8 cellular contexts compared by ENCODE assay signal in the genomic region with DNA sequence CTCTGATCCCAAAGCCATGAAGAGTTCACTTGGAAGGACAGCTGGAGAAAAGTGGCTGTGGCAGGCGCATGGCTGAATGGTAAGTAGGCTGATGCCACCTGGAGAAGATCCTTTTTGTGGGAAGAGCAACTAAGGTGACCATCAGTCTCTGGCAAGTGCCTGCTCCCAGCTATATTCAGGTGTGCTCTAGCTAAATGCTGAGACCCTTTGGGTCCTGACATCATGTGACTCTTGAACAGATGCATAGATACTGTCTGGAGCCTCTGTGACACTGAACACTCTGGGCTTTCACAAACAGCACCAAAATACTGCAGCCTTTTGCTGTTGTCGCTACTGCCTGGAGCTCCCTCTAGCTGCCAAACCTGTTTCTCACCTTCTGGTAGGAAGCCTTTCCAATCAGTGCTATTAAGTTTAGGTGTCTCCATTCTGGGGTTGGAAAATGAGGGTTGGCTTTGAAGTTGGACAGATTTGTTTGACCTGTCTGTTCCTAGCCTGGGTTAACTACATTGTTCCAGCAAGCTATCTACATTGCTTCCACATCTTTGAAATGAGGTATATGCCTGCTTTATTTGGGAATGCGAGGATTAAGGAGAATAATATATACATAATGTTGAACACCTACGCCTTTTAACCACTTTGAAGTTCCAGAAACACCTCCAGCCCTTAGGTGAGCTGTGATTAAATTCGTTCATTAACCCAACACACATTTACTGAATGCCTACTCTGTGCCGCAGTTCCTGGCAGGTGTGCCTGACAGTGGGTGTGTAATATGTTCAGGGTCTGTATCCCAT. TPM values are rescaled to one million over a fixed set of nuclear protein-coding genes. Genes with fewer than 3 reads are reported as not detected.
A peak's percentile ranks its signal among the peaks of the same experiment; 100 is the strongest.
DNase-seq lines count a peak whose midpoint lies in the region; ATAC-seq and TF ChIP-seq lines count a peak whose summit lies in the region.

No MANE protein-coding gene starts in this region.

- H3K4me3 ChIP-seq in foreskin fibroblast (ENCODE audit: low read depth in 1 of 2, low read length in 2 of 2) (no peak overlapping the region), gastrocnemius medialis (no peak overlapping the region)

- H3K27ac ChIP-seq in gastrocnemius medialis: no peak overlapping the region

- peaks cover 35% of the 10 kb centered on the region for H3K4me1 Mint-ChIP-seq in CD14-positive monocyte
- H3K4me1 Mint-ChIP-seq in activated CD4-positive, alpha-beta memory T cell treated with anti-CD3 and anti-CD28 coated beads, Interleukin-2, amount 10 ng/mL, durations not matched to agents 7 days and 5 days: peaks cover 22% of the 10 kb centered on the region

- CTCF ChIA-PET in activated CD4-positive, alpha-beta memory T cell treated with anti-CD3 and anti-CD28 coated beads, Interleukin-2, amount 10 ng/mL, durations not matched to agents 7 days and 5 days (lab: Charles Lee): interaction anchor here (0.6 to 3.3 kb wide), 14 partner anchors 10 to 620 kb away, joined by 3 to 19 read pairs (median 6); partner anchors contain the start of genes CCT7, PRADC1 and TPRKB

- peaks cover 53 to 63% (median 62%) of the 10 kb centered on the region in 3 donors for H3K27me3 Mint-ChIP-seq in CD14-positive monocyte (ENCODE audit: low read depth in 3 of 3)
- peaks cover 66% of the 10 kb centered on the region for H3K27me3 Mint-ChIP-seq in activated CD4-positive, alpha-beta memory T cell treated with anti-CD3 and anti-CD28 coated beads, Interleukin-2, amount 10 ng/mL, durations not matched to agents 7 days and 5 days

- no peaks in the 10 kb centered on the region for H3K36me3 Mint-ChIP-seq in CD14-positive monocyte
- H3K36me3 Mint-ChIP-seq in activated CD4-positive, alpha-beta memory T cell treated with anti-CD3 and anti-CD28 coated beads, Interleukin-2, amount 10 ng/mL, durations not matched to agents 7 days and 5 days (ENCODE audit: low read depth): no peaks in the 10 kb centered on the region

- POLR2A ChIA-PET in activated CD4-positive, alpha-beta memory T cell treated with anti-CD3 and anti-CD28 coated beads, Interleukin-2, amount 10 ng/mL, durations not matched to agents 7 days and 5 days (lab: Charles Lee): interaction anchor here (0.7 to 2.4 kb wide), 4 partner anchors 10 to 373 kb away, joined by 3 to 14 read pairs (median 4); partner anchors contain the start of genes CCT7, EMX1 and PRADC1

- TF ChIP-seq POLR2A in gastrocnemius medialis (IDR thresholded peaks at IDR 0.05): no peak

- intact Hi-C loops in CD14-positive monocyte (cut with micrococcal nuclease) (no loop called here), gastrocnemius medialis (cut with DNase I; ENCODE audit: low total_unique reads) (no loop called here)

- H3K9me3 ChIP-seq in gastrocnemius medialis: no peaks in the 10 kb centered on the region

- peak overlapping the region in 1 of 2 donors; percentile 87 for H3K4me3 Mint-ChIP-seq in CD14-positive monocyte
- no peak overlapping the region for H3K4me3 Mint-ChIP-seq in activated CD4-positive, alpha-beta memory T cell treated with anti-CD3 and anti-CD28 coated beads, Interleukin-2, amount 10 ng/mL, durations not matched to agents 7 days and 5 days

- no peaks in the 10 kb centered on the region for H3K4me1 ChIP-seq in gastrocnemius medialis

- ATAC-seq in GM18519 (IDR thresholded peaks at IDR 0.05; ENCODE audit: low FRiP score, unreplicated experiment) (peak; percentile 27), GM19397 (IDR thresholded peaks at IDR 0.05; ENCODE audit: unreplicated experiment) (no peak), gastrocnemius medialis (no peak)

- in situ Hi-C loops in gastrocnemius medialis (cut with MboI; ENCODE audit: low sequenced_read_pairs in 4 of 4): no loop called here

- no peak overlapping the region for H3K27ac Mint-ChIP-seq in CD14-positive monocyte
- H3K27ac Mint-ChIP-seq in activated CD4-positive, alpha-beta memory T cell treated with anti-CD3 and anti-CD28 coated beads, Interleukin-2, amount 10 ng/mL, durations not matched to agents 7 days and 5 days: no peak overlapping the region

- peak; percentile 71 for TF ChIP-seq CTCF in CD14-positive monocyte (IDR thresholded peaks at IDR 0.05)
- peak; percentile 65 for TF ChIP-seq CTCF in foreskin fibroblast (IDR thresholded peaks at IDR 0.05; ENCODE audit: low read depth, low read length)
- no peak for TF ChIP-seq CTCF in gastrocnemius medialis (IDR thresholded peaks at IDR 0.05 in 4 of 5, conservative IDR thresholded peaks at IDR 0.05 in 1 of 5)

- no peaks in the 10 kb centered on the region for H3K36me3 ChIP-seq in gastrocnemius medialis

- DNase-seq in CD14-positive monocyte (ENCODE audit: low spot score): no peak
- DNase-seq in NCI-H446 treated with DMSO at 0.1 percent for 48 hours (lab: John Stamatoyannopoulos, UW): peak; percentile 27
- DNase-seq in activated CD4-positive, alpha-beta memory T cell treated with anti-CD3 and anti-CD28 coated beads, Interleukin-2, amount 10 ng/mL, durations not matched to agents 7 days and 5 days: peak; percentile 58
- peak in 1 of 2 donors; percentile 70 for DNase-seq in foreskin fibroblast
- peak; percentile 49 to 58 for DNase-seq in stimulated activated CD4-positive, alpha-beta T cell treated with anti-CD3 and anti-CD28 coated beads, Interleukin-2, amount 100 ng/mL, for 24 hours
- no peak for DNase-seq in gastrocnemius medialis

- peaks cover 64 to 72% (median 70%) of the 10 kb centered on the region in 3 donors for H3K27me3 ChIP-seq in gastrocnemius medialis

- H3K9me3 Mint-ChIP-seq in CD14-positive monocyte: peaks cover 0 to 26% (median 16%) of the 10 kb centered on the region in 7 donors
- no peaks in the 10 kb centered on the region for H3K9me3 Mint-ChIP-seq in activated CD4-positive, alpha-beta memory T cell treated with anti-CD3 and anti-CD28 coated beads, Interleukin-2, amount 10 ng/mL, durations not matched to agents 7 days and 5 days

RNA-seq across cellular contexts. Expression of gene EGR4, which starts 3.1 kb away (rescaled TPM):
- polyA plus RNA-seq in CD14-positive monocyte: under 1 TPM in 1 of 2 donors, not detected in 1; 0.12 TPM
- total RNA-seq in activated CD4-positive, alpha-beta memory T cell treated with anti-CD3 and anti-CD28 coated beads, Interleukin-2, amount 10 ng/mL, durations not matched to agents 7 days and 5 days: not detected
- total RNA-seq in gastrocnemius medialis: not detected

RNA-seq across cellular contexts. Expression of gene FBXO41, which starts 6.0 kb away (rescaled TPM):
- under 1 TPM; 0.29 to 0.52 TPM for polyA plus RNA-seq in CD14-positive monocyte
- total RNA-seq in activated CD4-positive, alpha-beta memory T cell treated with anti-CD3 and anti-CD28 coated beads, Interleukin-2, amount 10 ng/mL, durations not matched to agents 7 days and 5 days: 10 to 100 TPM; 12.0 to 13.3 TPM
- under 1 TPM in 3 of 4 donors, not detected in 1; 0.13 to 0.82 (median 0.23) TPM for total RNA-seq in gastrocnemius medialis

RNA-seq across cellular contexts. Expression of gene CCT7, which starts 56.1 kb away (rescaled TPM):
- 100 to 1,000 TPM; 134 to 151 TPM for polyA plus RNA-seq in CD14-positive monocyte
- total RNA-seq in activated CD4-positive, alpha-beta memory T cell treated with anti-CD3 and anti-CD28 coated beads, Interleukin-2, amount 10 ng/mL, durations not matched to agents 7 days and 5 days: 100 to 1,000 TPM; 259 to 262 TPM
- total RNA-seq in gastrocnemius medialis: 100 to 1,000 TPM; 215 to 334 (median 284) TPM

RNA-seq across cellular contexts. Expression of gene PRADC1, which starts 57.2 kb away (rescaled TPM):
- 10 to 100 TPM; 33.3 to 49.2 TPM for polyA plus RNA-seq in CD14-positive monocyte
- 10 to 100 TPM; 10.1 to 10.7 TPM for total RNA-seq in activated CD4-positive, alpha-beta memory T cell treated with anti-CD3 and anti-CD28 coated beads, Interleukin-2, amount 10 ng/mL, durations not matched to agents 7 days and 5 days
- total RNA-seq in gastrocnemius medialis: 100 to 1,000 TPM in 3 of 4 donors, 10 to 100 TPM in 1; 69.4 to 132 (median 104) TPM

Comparison
In these comparisons a context has a peak if more than half of its experiments do, and no peak if none do; other contexts are left out.
1. DNase-seq: peak in NCI-H446 treated with DMSO at 0.1 percent for 48 hours (single experiment), activated CD4-positive, alpha-beta memory T cell treated with anti-CD3 and anti-CD28 coated beads, Interleukin-2, amount 10 ng/mL, durations not matched to agents 7 days and 5 days (single experiment) and stimulated activated CD4-positive, alpha-beta T cell treated with anti-CD3 and anti-CD28 coated beads, Interleukin-2, amount 100 ng/mL, for 24 hours (2 of 2); none in CD14-positive monocyte (single experiment) and gastrocnemius medialis (0 of 2).
2. CTCF ChIP-seq: peak in CD14-positive monocyte (single experiment) and foreskin fibroblast (single experiment); none in gastrocnemius medialis (0 of 5).
3. RNA of gene FBXO41, which starts 6.0 kb away (total RNA-seq): 12.0 to 13.3 TPM in activated CD4-positive, alpha-beta memory T cell treated with anti-CD3 and anti-CD28 coated beads, Interleukin-2, amount 10 ng/mL, durations not matched to agents 7 days and 5 days; 0.13 to 0.82 TPM in gastrocnemius medialis; every median in the first group is over 4 times any median in the second.